Comparison of ENCODE assay signal across 14 cellular contexts in genomic region chr4:52914051-52914605, GRCh38. TPM values are rescaled to one million over a fixed set of nuclear protein-coding genes. Genes with fewer than 3 reads are reported as not detected.
A peak's percentile ranks its signal among the peaks of the same experiment; 100 is the strongest.
DNase-seq lines count a peak whose midpoint lies in the region; ATAC-seq and TF ChIP-seq lines count a peak whose summit lies in the region.
"Had no signal": no experiment of that assay in that cellular context is flagged by ENCODE, and none has a peak within 500 bp of the region (broad histone marks: within the 10 kb centered on the region; RNA-seq: fewer than 3 reads in every experiment).

No MANE protein-coding gene starts in this region.

- no peaks in the 10 kb centered on the region for H3K36me3 Mint-ChIP-seq in progenitor cell of endocrine pancreas (ENCODE audit: insufficient read depth)
- H3K36me3 Mint-ChIP-seq in activated CD8-positive, alpha-beta memory T cell treated with anti-CD3 and anti-CD28 coated beads, Interleukin-2, amount 10 ng/mL, durations not matched to agents 7 days and 5 days = no peaks in the 10 kb centered on the region
- H3K36me3 Mint-ChIP-seq: activated naive CD8-positive, alpha-beta T cell treated with anti-CD3 and anti-CD28 coated beads, Interleukin-2, amount 10 ng/mL, durations not matched to agents 7 days and 5 days; CD4-positive, CD25-positive, alpha-beta regulatory T cell; natural killer cell had no signal

- CTCF ChIA-PET in activated CD8-positive, alpha-beta memory T cell treated with anti-CD3 and anti-CD28 coated beads, Interleukin-2, amount 10 ng/mL, durations not matched to agents 7 days and 5 days (lab: Charles Lee) = no interaction called here

- intact Hi-C loops in left ventricle myocardium superior (cut with micrococcal nuclease) = loop anchor here (10.0 kb wide), 1 partner anchor 71 kb away; no protein-coding TSS in a partner anchor

- H3K9me3 Mint-ChIP-seq in progenitor cell of endocrine pancreas (ENCODE audit: low read depth) = no peaks in the 10 kb centered on the region
- H3K9me3 Mint-ChIP-seq in activated CD8-positive, alpha-beta memory T cell treated with anti-CD3 and anti-CD28 coated beads, Interleukin-2, amount 10 ng/mL, durations not matched to agents 7 days and 5 days (ENCODE audit: low read depth) = no peaks in the 10 kb centered on the region
- H3K9me3 Mint-ChIP-seq: activated naive CD8-positive, alpha-beta T cell treated with anti-CD3 and anti-CD28 coated beads, Interleukin-2, amount 10 ng/mL, durations not matched to agents 7 days and 5 days; natural killer cell had no signal

- DNase-seq in GM03348 (ENCODE audit: low spot score) (peak; percentile 65), amniotic stem cell (lab: John Stamatoyannopoulos, UW) (peak; percentile 32), left ventricle myocardium superior (no peak), progenitor cell of endocrine pancreas (ENCODE audit: low spot score, unreplicated experiment) (no peak), GDM1 (lab: John Stamatoyannopoulos, UW) (no peak)
- DNase-seq in activated CD8-positive, alpha-beta memory T cell treated with anti-CD3 and anti-CD28 coated beads, Interleukin-2, amount 10 ng/mL, durations not matched to agents 7 days and 5 days = no peak
- DNase-seq: activated naive CD8-positive, alpha-beta T cell treated with anti-CD3 and anti-CD28 coated beads, Interleukin-2, amount 10 ng/mL, durations not matched to agents 7 days and 5 days; CD4-positive, CD25-positive, alpha-beta regulatory T cell; Karpas-422; natural killer cell; RPMI8226; T-helper 9 cell had no signal

- H3K27me3 Mint-ChIP-seq in progenitor cell of endocrine pancreas = no peaks in the 10 kb centered on the region
- H3K27me3 Mint-ChIP-seq in activated CD8-positive, alpha-beta memory T cell treated with anti-CD3 and anti-CD28 coated beads, Interleukin-2, amount 10 ng/mL, durations not matched to agents 7 days and 5 days = no peaks in the 10 kb centered on the region
- H3K27me3 Mint-ChIP-seq: activated naive CD8-positive, alpha-beta T cell treated with anti-CD3 and anti-CD28 coated beads, Interleukin-2, amount 10 ng/mL, durations not matched to agents 7 days and 5 days; CD4-positive, CD25-positive, alpha-beta regulatory T cell had no signal

- peaks cover 45% of the 10 kb centered on the region for H3K4me1 Mint-ChIP-seq in progenitor cell of endocrine pancreas (ENCODE audit: low read depth)
- H3K4me1 Mint-ChIP-seq in activated CD8-positive, alpha-beta memory T cell treated with anti-CD3 and anti-CD28 coated beads, Interleukin-2, amount 10 ng/mL, durations not matched to agents 7 days and 5 days = peaks cover 11% of the 10 kb centered on the region

- peak overlapping the region; percentile 52 for H3K4me3 Mint-ChIP-seq in progenitor cell of endocrine pancreas (ENCODE audit: low read depth)
- H3K4me3 Mint-ChIP-seq in activated CD8-positive, alpha-beta memory T cell treated with anti-CD3 and anti-CD28 coated beads, Interleukin-2, amount 10 ng/mL, durations not matched to agents 7 days and 5 days = no peak overlapping the region
- H3K4me3 Mint-ChIP-seq: activated naive CD8-positive, alpha-beta T cell treated with anti-CD3 and anti-CD28 coated beads, Interleukin-2, amount 10 ng/mL, durations not matched to agents 7 days and 5 days; CD4-positive, CD25-positive, alpha-beta regulatory T cell; natural killer cell had no signal

- TF ChIP-seq CTCF in progenitor cell of endocrine pancreas (IDR thresholded peaks at IDR 0.05; ENCODE audit: unreplicated experiment) = no peak

- ATAC-seq in left ventricle myocardium superior (peak; percentile 71), GM19035 (IDR thresholded peaks at IDR 0.05; ENCODE audit: unreplicated experiment) (no peak), GM19395 (IDR thresholded peaks at IDR 0.05; ENCODE audit: unreplicated experiment) (no peak)
- ATAC-seq in activated CD8-positive, alpha-beta memory T cell treated with anti-CD3 and anti-CD28 coated beads, Interleukin-2, amount 10 ng/mL, durations not matched to agents 7 days and 5 days = no peak
- ATAC-seq: natural killer cell had no signal

- H3K27ac Mint-ChIP-seq in progenitor cell of endocrine pancreas = peak overlapping the region; percentile 99
- H3K27ac Mint-ChIP-seq in activated CD8-positive, alpha-beta memory T cell treated with anti-CD3 and anti-CD28 coated beads, Interleukin-2, amount 10 ng/mL, durations not matched to agents 7 days and 5 days = no peak overlapping the region
- H3K27ac Mint-ChIP-seq: activated naive CD8-positive, alpha-beta T cell treated with anti-CD3 and anti-CD28 coated beads, Interleukin-2, amount 10 ng/mL, durations not matched to agents 7 days and 5 days; CD4-positive, CD25-positive, alpha-beta regulatory T cell; natural killer cell had no signal

RNA-seq across cellular contexts. Expression of gene RASL11B, which starts 52.0 kb away (rescaled TPM):
- total RNA-seq in left ventricle myocardium superior (4.1 TPM), progenitor cell of endocrine pancreas (9.3 and 9.7 TPM in 2 replicates)
- total RNA-seq in activated CD8-positive, alpha-beta memory T cell treated with anti-CD3 and anti-CD28 coated beads, Interleukin-2, amount 10 ng/mL, durations not matched to agents 7 days and 5 days = under 1 TPM; 0.14 to 0.15 TPM
- total RNA-seq: natural killer cell had no signal

Comparison
In these comparisons a context has a peak if more than half of its experiments do, and no peak if none do; other contexts are left out.
1. DNase-seq: peak in GM03348 (single experiment) and amniotic stem cell (single experiment); none in left ventricle myocardium superior (single experiment), progenitor cell of endocrine pancreas (single experiment), GDM1 (single experiment) and activated CD8-positive, alpha-beta memory T cell treated with anti-CD3 and anti-CD28 coated beads, Interleukin-2, amount 10 ng/mL, durations not matched to agents 7 days and 5 days (single experiment).